Comparison of ENCODE assay signal across 21 cellular contexts in the genomic region with DNA sequence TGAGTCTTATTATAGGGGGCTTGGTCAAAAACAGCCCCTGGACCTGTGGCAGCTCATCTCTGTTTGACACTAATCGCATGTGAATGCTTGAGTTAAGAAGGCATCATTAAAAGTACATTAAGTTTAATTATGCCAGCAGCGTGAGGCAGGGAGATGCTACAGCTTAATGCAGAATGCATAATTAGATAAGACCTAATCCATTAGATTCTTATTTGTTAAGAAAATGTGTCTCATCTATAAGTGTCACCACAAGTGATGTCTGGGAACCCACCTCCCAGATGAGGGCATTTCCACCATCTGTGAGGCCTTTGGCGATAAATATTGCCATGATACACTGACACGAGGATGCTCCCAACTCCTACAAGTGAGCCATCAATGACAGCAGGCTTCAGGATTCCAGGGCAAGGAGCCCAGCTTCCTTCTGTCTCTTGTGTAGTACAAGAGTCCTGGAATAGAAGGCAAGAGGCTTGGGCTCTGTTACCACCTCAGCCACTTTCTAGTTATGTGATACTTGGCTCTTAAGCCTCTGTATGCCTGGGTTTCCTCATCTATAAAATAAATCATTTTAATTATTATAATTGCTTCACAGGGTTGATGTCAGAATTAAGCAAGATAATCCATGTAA.
"Had no signal": no experiment of that assay in that cellular context is flagged by ENCODE, and none has a peak within 500 bp of the region (broad histone marks: within the 10 kb centered on the region; RNA-seq: fewer than 3 reads in every experiment).

No MANE protein-coding gene starts in this region.

- H3K4me1 ChIP-seq: breast epithelium, gastroesophageal sphincter, stomach, suprapubic skin, tibial nerve had no signal

- H3K27ac Mint-ChIP-seq: activated B cell treated with CpG ODN at 0.5 μM for 24 hours; activated CD4-positive, alpha-beta memory T cell treated with anti-CD3 and anti-CD28 coated beads for 36 hours; activated naive CD4-positive, alpha-beta T cell treated with anti-CD3 and anti-CD28 coated beads for 36 hours; activated naive CD8-positive, alpha-beta T cell treated with anti-CD3 and anti-CD28 coated beads, Interleukin-2, amount 10 ng/mL, durations not matched to agents 7 days and 5 days; activated T-cell treated with anti-CD3 and anti-CD28 coated beads, Interleukin-2, amount 50 U/mL, for 72 hours; memory B cell; stimulated activated memory B cell treated with anti-CD40 and anti-IgM and Interleukin-4, amounts not matched to agents 10 μg/mL and 1 μg/mL and 100 μg/mL, for 72 hours had no signal

- H3K4me3 Mint-ChIP-seq: activated B cell treated with CpG ODN at 0.5 μM for 24 hours; activated CD4-positive, alpha-beta memory T cell treated with anti-CD3 and anti-CD28 coated beads for 36 hours; activated naive CD4-positive, alpha-beta T cell treated with anti-CD3 and anti-CD28 coated beads for 36 hours; activated naive CD8-positive, alpha-beta T cell treated with anti-CD3 and anti-CD28 coated beads, Interleukin-2, amount 10 ng/mL, durations not matched to agents 7 days and 5 days; activated T-cell treated with anti-CD3 and anti-CD28 coated beads, Interleukin-2, amount 50 U/mL, for 72 hours; central memory CD8-positive, alpha-beta T cell; memory B cell; stimulated activated memory B cell treated with anti-CD40 and anti-IgM and Interleukin-4, amounts not matched to agents 10 μg/mL and 1 μg/mL and 100 μg/mL, for 72 hours had no signal

- H3K27me3 Mint-ChIP-seq: activated B cell treated with CpG ODN at 0.5 μM for 24 hours; activated CD4-positive, alpha-beta memory T cell treated with anti-CD3 and anti-CD28 coated beads for 36 hours; activated naive CD8-positive, alpha-beta T cell treated with anti-CD3 and anti-CD28 coated beads, Interleukin-2, amount 10 ng/mL, durations not matched to agents 7 days and 5 days; central memory CD8-positive, alpha-beta T cell; stimulated activated memory B cell treated with anti-CD40 and anti-IgM and Interleukin-4, amounts not matched to agents 10 μg/mL and 1 μg/mL and 100 μg/mL, for 72 hours had no signal

- H3K4me3 ChIP-seq: breast epithelium, gastroesophageal sphincter, stomach, suprapubic skin, tibial nerve had no signal

- H3K36me3 Mint-ChIP-seq: activated CD4-positive, alpha-beta memory T cell treated with anti-CD3 and anti-CD28 coated beads for 36 hours; activated naive CD8-positive, alpha-beta T cell treated with anti-CD3 and anti-CD28 coated beads, Interleukin-2, amount 10 ng/mL, durations not matched to agents 7 days and 5 days; memory B cell; stimulated activated memory B cell treated with anti-CD40 and anti-IgM and Interleukin-4, amounts not matched to agents 10 μg/mL and 1 μg/mL and 100 μg/mL, for 72 hours had no signal

- DNase-seq: activated B cell treated with CpG ODN at 0.5 μM for 24 hours; activated CD4-positive, alpha-beta memory T cell treated with anti-CD3 and anti-CD28 coated beads for 36 hours; activated CD4-positive, alpha-beta T cell treated with anti-CD3 and anti-CD28 coated beads for 4 hours; activated effector memory CD4-positive, alpha-beta T cell treated with Interleukin-2 at 50 U/mL for 16 hours; activated naive CD4-positive, alpha-beta T cell treated with anti-CD3 and anti-CD28 coated beads for 36 hours; activated naive CD8-positive, alpha-beta T cell treated with anti-CD3 and anti-CD28 coated beads, Interleukin-2, amount 10 ng/mL, durations not matched to agents 7 days and 5 days; activated T-cell treated with anti-CD3 and anti-CD28 coated beads, Interleukin-2, amount 50 U/mL, for 72 hours; amniotic stem cell; effector memory CD4-positive, alpha-beta T cell; head of caudate nucleus; left ventricle myocardium superior; occipital lobe; small intestine; stomach had no signal

- H3K9me3 Mint-ChIP-seq: activated B cell treated with CpG ODN at 0.5 μM for 24 hours; activated CD4-positive, alpha-beta memory T cell treated with anti-CD3 and anti-CD28 coated beads for 36 hours; activated T-cell treated with anti-CD3 and anti-CD28 coated beads, Interleukin-2, amount 50 U/mL, for 72 hours; stimulated activated memory B cell treated with anti-CD40 and anti-IgM and Interleukin-4, amounts not matched to agents 10 μg/mL and 1 μg/mL and 100 μg/mL, for 72 hours had no signal

- H3K27ac ChIP-seq: breast epithelium, gastroesophageal sphincter, stomach, suprapubic skin, tibial nerve had no signal

- H3K36me3 ChIP-seq: breast epithelium, gastroesophageal sphincter, stomach, suprapubic skin, tibial nerve had no signal

- H3K27me3 ChIP-seq: breast epithelium, gastroesophageal sphincter, stomach, suprapubic skin, tibial nerve had no signal

- H3K4me1 Mint-ChIP-seq: activated B cell treated with CpG ODN at 0.5 μM for 24 hours; activated naive CD8-positive, alpha-beta T cell treated with anti-CD3 and anti-CD28 coated beads, Interleukin-2, amount 10 ng/mL, durations not matched to agents 7 days and 5 days; central memory CD8-positive, alpha-beta T cell; memory B cell; stimulated activated memory B cell treated with anti-CD40 and anti-IgM and Interleukin-4, amounts not matched to agents 10 μg/mL and 1 μg/mL and 100 μg/mL, for 72 hours had no signal

- H3K9me3 ChIP-seq: breast epithelium, gastroesophageal sphincter, stomach, suprapubic skin, tibial nerve had no signal
